ENCODE assay signal across 24 cellular contexts in genomic region chr7:121501566-121501965, GRCh38.
DNase-seq lines count a peak whose midpoint lies in the region; ATAC-seq and TF ChIP-seq lines count a peak whose summit lies in the region.
"Had no signal": no experiment of that assay in that cellular context is flagged by ENCODE, and none has a peak within 500 bp of the region (broad histone marks: within the 10 kb centered on the region; RNA-seq: fewer than 3 reads in every experiment).

No MANE protein-coding gene starts in this region.

- peaks cover 31% of the 10 kb centered on the region for H3K4me1 Mint-ChIP-seq in stimulated activated naive CD8-positive, alpha-beta T cell treated with anti-CD3 and anti-CD28 coated beads, Interleukin-15, Interleukin-2, amounts not matched to agents 100 ng/mL and 50 ng/mL, for 24 hours (ENCODE audit: low read depth)
- H3K4me1 Mint-ChIP-seq: CD14-positive monocyte; CD8-positive, alpha-beta memory T cell had no signal

- no peaks in the 10 kb centered on the region for H3K9me2 ChIP-seq in hepatocyte (replicated peaks; ENCODE audit: insufficient read depth)

- H3K4me2 ChIP-seq in hepatocyte: peak overlapping the region; percentile 38
- H3K4me2 ChIP-seq: A549; BLaER1 treated with 17β-estradiol and CSF1 and Interleukin-3, amounts not matched to agents 10 nM and 100 nM had no signal

- peak overlapping the region; percentile 88 for H3K27ac Mint-ChIP-seq in stimulated activated naive CD8-positive, alpha-beta T cell treated with anti-CD3 and anti-CD28 coated beads, Interleukin-15, Interleukin-2, amounts not matched to agents 100 ng/mL and 50 ng/mL, for 24 hours
- H3K27ac Mint-ChIP-seq: CD14-positive monocyte; CD4-positive, alpha-beta T cell had no signal

- no peak for ATAC-seq in stimulated activated naive CD8-positive, alpha-beta T cell treated with anti-CD3 and anti-CD28 coated beads, Interleukin-15, Interleukin-2, amounts not matched to agents 100 U/mL and 50 U/mL, for 24 hours
- ATAC-seq: A549, GM12878 had no signal

- H3K36me3 ChIP-seq in hepatocyte (replicated peaks; ENCODE audit: insufficient read depth, low read depth): no peaks in the 10 kb centered on the region
- H3K36me3 ChIP-seq: BE2C had no signal

- TF ChIP-seq CTCF in hepatocyte (IDR thresholded peaks at IDR 0.05; ENCODE audit: poor library complexity): no peak

- WGBS in hepatocyte (ENCODE audit: low lambda C conversion rate, missing lambda C conversion rate): 84% methylated on average over 1 of the region's 1 CpG

- no peaks in the 10 kb centered on the region for H4K20me1 ChIP-seq in hepatocyte (ENCODE audit: insufficient read depth, poor library complexity, severe bottlenecking)
- H4K20me1 ChIP-seq: BLaER1 treated with 17β-estradiol and CSF1 and Interleukin-3, amounts not matched to agents 10 nM and 100 nM had no signal

- H3K27ac ChIP-seq in hepatocyte: peak overlapping the region; percentile 45
- H3K27ac ChIP-seq: A549; BLaER1 treated with 17β-estradiol and CSF1 and Interleukin-3, amounts not matched to agents 10 nM and 100 nM; GM23248 had no signal

- H3K79me2 ChIP-seq in hepatocyte: peaks cover 49% of the 10 kb centered on the region

- H3K4me3 Mint-ChIP-seq in stimulated activated naive CD8-positive, alpha-beta T cell treated with anti-CD3 and anti-CD28 coated beads, Interleukin-15, Interleukin-2, amounts not matched to agents 100 ng/mL and 50 ng/mL, for 24 hours: no peak overlapping the region
- H3K4me3 Mint-ChIP-seq: CD14-positive monocyte; CD4-positive, alpha-beta T cell; CD8-positive, alpha-beta memory T cell had no signal

- H3K4me1 ChIP-seq in hepatocyte (ENCODE audit: insufficient read depth): peaks cover 17% of the 10 kb centered on the region
- H3K4me1 ChIP-seq: A549; BE2C; BLaER1 treated with 17β-estradiol and CSF1 and Interleukin-3, amounts not matched to agents 10 nM and 100 nM had no signal

- DNase-seq in stimulated activated naive CD8-positive, alpha-beta T cell treated with anti-CD3 and anti-CD28 coated beads, Interleukin-15, Interleukin-2, amounts not matched to agents 100 U/mL and 50 U/mL, for 24 hours: no peak
- no peak for DNase-seq in hepatocyte (ENCODE audit: low spot score)
- DNase-seq in renal cortical epithelial cell (ENCODE audit: low read depth): peak; percentile 80
- DNase-seq in UCSD-AML1 (lab: John Stamatoyannopoulos, UW; ENCODE audit: unreplicated experiment): no peak
- DNase-seq in NCI-H128 (lab: John Stamatoyannopoulos, UW; ENCODE audit: unreplicated experiment): no peak
- no peak for DNase-seq in NCI-H446 (lab: John Stamatoyannopoulos, UW)
- DNase-seq: 8988T; ACHN; AML-193; BE2C; CD4-positive, alpha-beta T cell; CD8-positive, alpha-beta memory T cell; DMS 273 treated with DMSO at 0.1 percent for 48 hours; DMS79; EL; GDM1; GM23248; H7; HCEC 1CT had no signal

- no peak overlapping the region for H3K4me3 ChIP-seq in hepatocyte
- H3K4me3 ChIP-seq: A549; BLaER1 treated with 17β-estradiol and CSF1 and Interleukin-3, amounts not matched to agents 10 nM and 100 nM; GM12878; GM23248 had no signal

- H3K27me3 Mint-ChIP-seq in stimulated activated naive CD8-positive, alpha-beta T cell treated with anti-CD3 and anti-CD28 coated beads, Interleukin-15, Interleukin-2, amounts not matched to agents 100 ng/mL and 50 ng/mL, for 24 hours: no peaks in the 10 kb centered on the region

- H2AFZ ChIP-seq in hepatocyte: no peak overlapping the region
- H2AFZ ChIP-seq: GM23248 had no signal

- H3K27me3 ChIP-seq in hepatocyte: no peaks in the 10 kb centered on the region
- H3K27me3 ChIP-seq: BE2C; BLaER1 treated with 17β-estradiol and CSF1 and Interleukin-3, amounts not matched to agents 10 nM and 100 nM had no signal

- H3K36me3 Mint-ChIP-seq in stimulated activated naive CD8-positive, alpha-beta T cell treated with anti-CD3 and anti-CD28 coated beads, Interleukin-15, Interleukin-2, amounts not matched to agents 100 ng/mL and 50 ng/mL, for 24 hours (ENCODE audit: low read depth): peaks cover 22% of the 10 kb centered on the region
- H3K36me3 Mint-ChIP-seq: CD14-positive monocyte had no signal

- peaks cover 6% of the 10 kb centered on the region for H3K9me3 ChIP-seq in hepatocyte (ENCODE audit: low read depth)

- H3K9me3 Mint-ChIP-seq in stimulated activated naive CD8-positive, alpha-beta T cell treated with anti-CD3 and anti-CD28 coated beads, Interleukin-15, Interleukin-2, amounts not matched to agents 100 ng/mL and 50 ng/mL, for 24 hours: peaks cover 22% of the 10 kb centered on the region
